Comparison of ENCODE assay signal across 26 cellular contexts in the genomic region with DNA sequence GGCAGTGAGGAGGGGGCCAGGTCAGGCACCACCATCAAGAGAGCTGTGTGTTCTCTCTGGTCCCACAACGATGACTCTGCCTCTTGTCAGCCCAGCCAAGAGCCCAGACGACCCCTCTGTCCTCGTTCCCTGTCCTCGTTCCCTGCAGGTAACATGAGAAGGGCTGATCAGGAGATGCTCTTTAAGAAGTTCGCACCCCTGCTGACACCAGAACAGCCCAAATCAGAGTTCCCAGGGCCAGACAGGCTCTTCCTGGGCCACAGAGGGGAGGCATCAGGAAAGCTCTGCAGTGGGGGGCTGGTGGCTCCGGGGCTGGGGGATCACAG. TPM values are rescaled to one million over a fixed set of nuclear protein-coding genes. Genes with fewer than 3 reads are reported as not detected.
"Had no signal": no experiment of that assay in that cellular context is flagged by ENCODE, and none has a peak within 500 bp of the region (broad histone marks: within the 10 kb centered on the region; RNA-seq: fewer than 3 reads in every experiment).

No MANE protein-coding gene starts in this region.

- ATAC-seq: gastrocnemius medialis; stimulated activated naive CD8-positive, alpha-beta T cell treated with anti-CD3 and anti-CD28 coated beads, Interleukin-15, amount 100 ng/mL, for 72 hours had no signal

- H3K4me3 ChIP-seq: gastrocnemius medialis, left ventricle myocardium inferior, prostate gland, right atrium auricular region, testis, upper lobe of left lung had no signal

- H3K27me3 ChIP-seq: gastrocnemius medialis, right atrium auricular region, testis, upper lobe of left lung had no signal

- H3K27ac ChIP-seq: gastrocnemius medialis, left ventricle myocardium inferior, prostate gland, right atrium auricular region, testis, upper lobe of left lung had no signal

- H3K9me3 Mint-ChIP-seq: activated naive CD4-positive, alpha-beta T cell treated with anti-CD3 and anti-CD28 coated beads, Interleukin-2, amount 50 U/mL, for 24 hours; stimulated activated naive CD8-positive, alpha-beta T cell treated with anti-CD3 and anti-CD28 coated beads, Interleukin-15, amount 100 ng/mL, for 72 hours; T-helper 1 cell treated with Interleukin-12 subunit alpha and Interleukin-12 subunit beta and Interleukin-4 antibody, amounts not matched to agents 30 μg/mL and 1 μg/mL, for 36 hours had no signal

- H3K9me3 ChIP-seq: gastrocnemius medialis, left ventricle myocardium inferior, prostate gland, right atrium auricular region, testis, upper lobe of left lung had no signal

- H3K4me1 Mint-ChIP-seq: activated naive CD4-positive, alpha-beta T cell treated with anti-CD3 and anti-CD28 coated beads, Interleukin-2, amount 50 U/mL, for 24 hours; stimulated activated naive CD8-positive, alpha-beta T cell treated with anti-CD3 and anti-CD28 coated beads, Interleukin-15, amount 100 ng/mL, for 72 hours had no signal

- H3K4me1 ChIP-seq: gastrocnemius medialis, left ventricle myocardium inferior, prostate gland, right atrium auricular region, testis, upper lobe of left lung had no signal

- DNase-seq: activated CD4-positive, alpha-beta T cell treated with anti-CD3 and anti-CD28 coated beads, Interleukin-2, amount 50 U/mL, for 1 hour; activated CD4-positive, CD25-positive, alpha-beta regulatory T cell treated with anti-CD3 and anti-CD28 coated beads, Interleukin-2, amount 50 U/mL, for 72 hours; activated CD8-positive, alpha-beta memory T cell treated with anti-CD3 and anti-CD28 coated beads for 24 hours; activated gamma-delta T cell; cerebellar nuclear complex; effector CD4-positive, alpha-beta T cell; gastrocnemius medialis; head of caudate nucleus; left ventricle myocardium inferior; stimulated activated naive CD8-positive, alpha-beta T cell treated with anti-CD3 and anti-CD28 coated beads, Interleukin-15, amount 100 ng/mL, for 72 hours; testis; upper lobe of left lung had no signal

- H3K36me3 ChIP-seq: prostate gland had no signal

- H3K27me3 Mint-ChIP-seq: activated naive CD4-positive, alpha-beta T cell treated with anti-CD3 and anti-CD28 coated beads, Interleukin-2, amount 50 U/mL, for 24 hours; stimulated activated naive CD8-positive, alpha-beta T cell treated with anti-CD3 and anti-CD28 coated beads, Interleukin-15, amount 100 ng/mL, for 72 hours had no signal

- H3K27ac Mint-ChIP-seq: activated naive CD4-positive, alpha-beta T cell treated with anti-CD3 and anti-CD28 coated beads, Interleukin-2, amount 50 U/mL, for 24 hours; stimulated activated naive CD8-positive, alpha-beta T cell treated with anti-CD3 and anti-CD28 coated beads, Interleukin-15, amount 100 ng/mL, for 72 hours; T-helper 1 cell treated with Interleukin-12 subunit alpha and Interleukin-12 subunit beta and Interleukin-4 antibody, amounts not matched to agents 30 μg/mL and 1 μg/mL, for 36 hours had no signal

- H3K4me3 Mint-ChIP-seq: activated naive CD4-positive, alpha-beta T cell treated with anti-CD3 and anti-CD28 coated beads, Interleukin-2, amount 50 U/mL, for 24 hours; stimulated activated naive CD8-positive, alpha-beta T cell treated with anti-CD3 and anti-CD28 coated beads, Interleukin-15, amount 100 ng/mL, for 72 hours; T-helper 1 cell treated with Interleukin-12 subunit alpha and Interleukin-12 subunit beta and Interleukin-4 antibody, amounts not matched to agents 30 μg/mL and 1 μg/mL, for 36 hours had no signal

- H3K36me3 Mint-ChIP-seq: activated naive CD4-positive, alpha-beta T cell treated with anti-CD3 and anti-CD28 coated beads, Interleukin-2, amount 50 U/mL, for 24 hours had no signal

RNA-seq across cellular contexts. Expression of a gene that starts 13.5 kb away (rescaled TPM):
- total RNA-seq: astrocyte, bronchial epithelial cell, esophagus mucosa, gastrocnemius medialis, left ventricle myocardium inferior, mammary epithelial cell, myocyte, osteocyte, right atrium auricular region, skeletal muscle tissue had no signal
- polyA plus RNA-seq: adipose tissue, keratinocyte, mammary epithelial cell, neural cell had no signal
